ENCODE assay signal across 13 cellular contexts in genomic region chr4:155539746-155540145, GRCh38.
DNase-seq lines count a peak whose midpoint lies in the region; ATAC-seq lines count a peak whose summit lies in the region.
"Had no signal": no experiment of that assay in that cellular context is flagged by ENCODE, and none has a peak within 500 bp of the region (broad histone marks: within the 10 kb centered on the region; RNA-seq: fewer than 3 reads in every experiment).

No MANE protein-coding gene starts in this region.

- ATAC-seq in GM19455 (IDR thresholded peaks at IDR 0.05; ENCODE audit: unreplicated experiment): no peak
- ATAC-seq in left lobe of liver: no peak
- ATAC-seq: A549, HepG2 had no signal

- DNase-seq in M059J (ENCODE audit: low read depth) (peak; percentile 25), brain pericyte (ENCODE audit: low read depth, low spot score) (peak; percentile 36), fibroblast of peridontal ligament (ENCODE audit: extremely low read depth) (peak; percentile 40), skeletal muscle cell (ENCODE audit: low read depth) (peak; percentile 36), left lobe of liver (ENCODE audit: low spot score) (no peak), cortex of kidney (lab: John Stamatoyannopoulos, UW) (no peak), ureter (ENCODE audit: low spot score) (no peak)
- DNase-seq: NCI-H1105, NCI-H1694 treated with DMSO at 0.1 percent for 48 hours, NCI-H748 treated with DMSO at 0.1 percent for 48 hours had no signal

- no peak overlapping the region for H3K4me3 ChIP-seq in skeletal muscle cell (ENCODE audit: low read depth, low read length)
- H3K4me3 ChIP-seq: A549 had no signal

Comparison
In these comparisons a context has a peak if more than half of its experiments do, and no peak if none do; other contexts are left out.
1. DNase-seq: peak in M059J (single experiment), brain pericyte (single experiment), fibroblast of peridontal ligament (single experiment) and skeletal muscle cell (single experiment); none in left lobe of liver (single experiment), cortex of kidney (single experiment) and ureter (single experiment).